11 cellular contexts compared by ENCODE assay signal in the genomic region with DNA sequence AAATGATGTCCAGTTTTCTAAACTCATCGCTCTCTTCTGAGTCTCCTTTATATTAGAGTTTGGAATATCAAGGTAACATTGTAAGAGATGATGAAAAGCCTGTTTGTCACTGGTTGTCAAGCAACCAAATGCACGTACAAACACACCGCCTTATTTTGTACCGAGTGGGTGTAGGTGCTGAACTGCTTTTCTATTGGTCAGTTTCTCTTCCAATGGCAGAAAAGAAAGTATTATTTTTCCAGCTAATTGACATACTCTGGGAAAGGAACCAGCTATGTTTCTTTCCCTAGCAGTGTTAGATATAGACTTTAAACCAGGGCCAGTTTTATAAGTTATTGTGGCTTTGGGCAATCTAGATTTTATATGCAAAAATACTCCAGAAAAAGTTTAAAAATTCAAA. TPM values are rescaled to one million over a fixed set of nuclear protein-coding genes. Genes with fewer than 3 reads are reported as not detected.
DNase-seq lines count a peak whose midpoint lies in the region; ATAC-seq and TF ChIP-seq lines count a peak whose summit lies in the region.
"Had no signal": no experiment of that assay in that cellular context is flagged by ENCODE, and none has a peak within 500 bp of the region (broad histone marks: within the 10 kb centered on the region; RNA-seq: fewer than 3 reads in every experiment).

No MANE protein-coding gene starts in this region.

- no peaks in the 10 kb centered on the region for H3K9me3 Mint-ChIP-seq in activated CD4-positive, alpha-beta T cell treated with anti-CD3 and anti-CD28 coated beads, Interleukin-2, amount 10 ng/mL, durations not matched to agents 24 days and 14 days
- H3K9me3 Mint-ChIP-seq: naive thymus-derived CD8-positive, alpha-beta T cell; stimulated activated naive CD8-positive, alpha-beta T cell treated with anti-CD3 and anti-CD28 coated beads, Interleukin-15, Interleukin-2, amounts not matched to agents 100 ng/mL and 50 ng/mL, for 24 hours had no signal

- H3K36me3 ChIP-seq in left lung, result no peaks in the 10 kb centered on the region

- H3K27ac ChIP-seq in left lung, result no peak overlapping the region

- no peak for DNase-seq in Right ventricle myocardium inferior (ENCODE audit: missing footprints)
- no peak for DNase-seq in cardiac septum (ENCODE audit: low spot score)
- DNase-seq in left lung, result no peak
- no peak for DNase-seq in activated CD4-positive, alpha-beta T cell treated with anti-CD3 and anti-CD28 coated beads, Interleukin-2, amount 10 ng/mL, durations not matched to agents 24 days and 14 days
- DNase-seq in NCI-H82 (lab: John Stamatoyannopoulos, UW), result no peak
- DNase-seq in NCI-H2227 (lab: John Stamatoyannopoulos, UW; ENCODE audit: unreplicated experiment), result no peak
- DNase-seq: activated T-cell treated with anti-CD3 and anti-CD28 coated beads for 4 hours; naive thymus-derived CD8-positive, alpha-beta T cell had no signal

- no peaks in the 10 kb centered on the region for H3K27me3 ChIP-seq in left lung

- no peaks in the 10 kb centered on the region for H3K9me3 ChIP-seq in left lung

- H3K4me3 Mint-ChIP-seq in activated CD4-positive, alpha-beta T cell treated with anti-CD3 and anti-CD28 coated beads, Interleukin-2, amount 10 ng/mL, durations not matched to agents 24 days and 14 days, result no peak overlapping the region
- H3K4me3 Mint-ChIP-seq: naive thymus-derived CD8-positive, alpha-beta T cell; stimulated activated naive CD8-positive, alpha-beta T cell treated with anti-CD3 and anti-CD28 coated beads, Interleukin-15, Interleukin-2, amounts not matched to agents 100 ng/mL and 50 ng/mL, for 24 hours had no signal

- ATAC-seq in Right ventricle myocardium inferior (peak; percentile 85), esophagus mucosa (peak; percentile 52), left lung (peak; percentile 56), GM19455 (IDR thresholded peaks at IDR 0.05; ENCODE audit: unreplicated experiment) (no peak)
- ATAC-seq: naive thymus-derived CD8-positive, alpha-beta T cell had no signal

- TF ChIP-seq CTCF in left lung (IDR thresholded peaks at IDR 0.05), result no peak

- intact Hi-C loops in Right ventricle myocardium inferior (cut with DNase I) (no loop called here), cardiac septum (cut with DNase I) (no loop called here), left lung (cut with DNase I) (no loop called here)
- intact Hi-C loops in activated CD4-positive, alpha-beta T cell treated with anti-CD3 and anti-CD28 coated beads, Interleukin-2, amount 10 ng/mL, durations not matched to agents 24 days and 14 days (cut with micrococcal nuclease), result no loop called here

- no peak overlapping the region for H3K27ac Mint-ChIP-seq in activated CD4-positive, alpha-beta T cell treated with anti-CD3 and anti-CD28 coated beads, Interleukin-2, amount 10 ng/mL, durations not matched to agents 24 days and 14 days
- H3K27ac Mint-ChIP-seq: naive thymus-derived CD8-positive, alpha-beta T cell; stimulated activated naive CD8-positive, alpha-beta T cell treated with anti-CD3 and anti-CD28 coated beads, Interleukin-15, Interleukin-2, amounts not matched to agents 100 ng/mL and 50 ng/mL, for 24 hours had no signal

- no peaks in the 10 kb centered on the region for H3K4me1 ChIP-seq in left lung

- H3K27me3 Mint-ChIP-seq in activated CD4-positive, alpha-beta T cell treated with anti-CD3 and anti-CD28 coated beads, Interleukin-2, amount 10 ng/mL, durations not matched to agents 24 days and 14 days, result no peaks in the 10 kb centered on the region
- H3K27me3 Mint-ChIP-seq: naive thymus-derived CD8-positive, alpha-beta T cell; stimulated activated naive CD8-positive, alpha-beta T cell treated with anti-CD3 and anti-CD28 coated beads, Interleukin-15, Interleukin-2, amounts not matched to agents 100 ng/mL and 50 ng/mL, for 24 hours had no signal

- peaks cover 3% of the 10 kb centered on the region for H3K4me1 Mint-ChIP-seq in activated CD4-positive, alpha-beta T cell treated with anti-CD3 and anti-CD28 coated beads, Interleukin-2, amount 10 ng/mL, durations not matched to agents 24 days and 14 days

- no peak overlapping the region for H3K4me3 ChIP-seq in left lung

- no peaks in the 10 kb centered on the region for H3K36me3 Mint-ChIP-seq in activated CD4-positive, alpha-beta T cell treated with anti-CD3 and anti-CD28 coated beads, Interleukin-2, amount 10 ng/mL, durations not matched to agents 24 days and 14 days (ENCODE audit: low read depth)
- H3K36me3 Mint-ChIP-seq: naive thymus-derived CD8-positive, alpha-beta T cell had no signal

RNA-seq across cellular contexts. Expression of a gene that starts 6.6 kb away (rescaled TPM):
- 125 TPM for total RNA-seq in Right ventricle myocardium inferior
- 210 TPM for total RNA-seq in cardiac septum
- total RNA-seq in esophagus mucosa, result 7.7 TPM
- 10 to 100 TPM; 19.1 to 23.2 TPM for total RNA-seq in left lung
- 38.8 and 43.8 TPM in 2 replicates for total RNA-seq in activated CD4-positive, alpha-beta T cell treated with anti-CD3 and anti-CD28 coated beads, Interleukin-2, amount 10 ng/mL, durations not matched to agents 24 days and 14 days
